ENCODE assay signal across 8 cellular contexts in the genomic region with DNA sequence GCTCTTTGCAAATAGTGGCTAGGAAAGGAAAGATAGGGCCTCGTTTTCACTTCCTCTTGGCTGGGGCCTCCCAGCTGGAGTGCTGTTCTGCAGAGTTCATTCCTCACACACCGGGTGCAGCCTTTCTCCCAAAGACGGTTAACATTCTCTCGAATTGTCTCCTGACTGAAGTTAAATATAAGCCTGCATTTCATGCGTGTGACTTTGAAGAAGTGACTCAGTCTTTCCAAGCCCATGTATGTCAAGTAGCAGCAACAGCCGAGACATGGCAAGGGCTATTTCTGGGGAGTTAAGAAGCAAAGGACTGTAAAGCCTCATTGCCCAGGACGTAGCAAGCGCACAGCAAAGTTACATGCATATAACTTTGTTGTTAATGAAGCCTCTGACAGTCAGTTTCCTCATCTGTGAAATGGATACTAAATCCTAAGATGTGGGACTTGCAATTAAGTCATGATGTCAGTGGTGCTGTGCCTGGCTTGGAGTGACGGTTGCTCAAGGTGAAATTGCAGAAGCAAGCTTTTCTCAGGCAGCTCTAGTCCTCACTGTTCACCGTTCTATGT.
A peak's percentile ranks its signal among the peaks of the same experiment; 100 is the strongest.
DNase-seq lines count a peak whose midpoint lies in the region; ATAC-seq and TF ChIP-seq lines count a peak whose summit lies in the region.

No MANE protein-coding gene starts in this region.

- H3K4me3 ChIP-seq in fibroblast of the aortic adventitia (ENCODE audit: low read depth, low read length) (no peak overlapping the region), ovary (no peak overlapping the region)

- no peaks in the 10 kb centered on the region for H3K27me3 ChIP-seq in ovary

- intact Hi-C loops in ovary (cut with DNase I) = no loop called here

- WGBS in ovary, 3 donors = 35 to 40% (median 37%) methylated on average over 10 of the region's 10 CpGs

- DNase-seq in CMK (ENCODE audit: low read depth) = peak; percentile 15
- peak; percentile 6 for DNase-seq in fibroblast of the aortic adventitia (ENCODE audit: low read depth)
- DNase-seq in DMS 273 treated with DMSO at 0.1 percent for 48 hours (lab: John Stamatoyannopoulos, UW) = no peak
- DNase-seq in effector memory CD8-positive, alpha-beta T cell = no peak
- no peak for DNase-seq in activated naive CD4-positive, alpha-beta T cell (lab: John Stamatoyannopoulos, UW)
- no peak for DNase-seq in ovary

- TF ChIP-seq EP300 in ovary (IDR thresholded peaks at IDR 0.05) = no peak

- TF ChIP-seq POLR2A in ovary (IDR thresholded peaks at IDR 0.05) = no peak

- H3K4me3 Mint-ChIP-seq in effector memory CD8-positive, alpha-beta T cell = no peak overlapping the region

- no peaks in the 10 kb centered on the region for H3K4me1 Mint-ChIP-seq in effector memory CD8-positive, alpha-beta T cell (ENCODE audit: low read depth in 2 of 2)

- TF ChIP-seq CTCF in fibroblast of the aortic adventitia (IDR thresholded peaks at IDR 0.05; ENCODE audit: insufficient read depth, low read length) (no peak), ovary (IDR thresholded peaks at IDR 0.05) (no peak)

- ATAC-seq in GM21528 (IDR thresholded peaks at IDR 0.05; ENCODE audit: low FRiP score, unreplicated experiment) = peak; percentile 97
- ATAC-seq in HG03571 (IDR thresholded peaks at IDR 0.05; ENCODE audit: unreplicated experiment) = peak; percentile 88
- ATAC-seq in effector memory CD8-positive, alpha-beta T cell (replicated peaks) = no peak

- no peaks in the 10 kb centered on the region for H3K9me3 ChIP-seq in ovary

- no peaks in the 10 kb centered on the region for H3K27me3 Mint-ChIP-seq in effector memory CD8-positive, alpha-beta T cell

- H3K27ac Mint-ChIP-seq in effector memory CD8-positive, alpha-beta T cell = no peak overlapping the region

- H3K9me3 Mint-ChIP-seq in effector memory CD8-positive, alpha-beta T cell = peaks cover 0 to 3% of the 10 kb centered on the region in 2 donors

- no peaks in the 10 kb centered on the region for H3K36me3 ChIP-seq in ovary

- no peaks in the 10 kb centered on the region for H3K36me3 Mint-ChIP-seq in effector memory CD8-positive, alpha-beta T cell (ENCODE audit: insufficient read depth)

- H3K4me1 ChIP-seq in ovary (ENCODE audit: insufficient read depth) = no peaks in the 10 kb centered on the region

- no peak overlapping the region for H3K27ac ChIP-seq in ovary

Comparison
In these comparisons a context has a peak if more than half of its experiments do, and no peak if none do; other contexts are left out.
1. DNase-seq: peak in CMK (single experiment) and fibroblast of the aortic adventitia (single experiment); none in DMS 273 treated with DMSO at 0.1 percent for 48 hours (single experiment), effector memory CD8-positive, alpha-beta T cell (0 of 3), activated naive CD4-positive, alpha-beta T cell (0 of 4) and ovary (0 of 5).